13 cellular contexts compared by ENCODE assay signal in genomic region chr21:33396436-33396835, GRCh38. TPM values are rescaled to one million over a fixed set of nuclear protein-coding genes. Genes with fewer than 3 reads are reported as not detected.
DNase-seq lines count a peak whose midpoint lies in the region; ATAC-seq and TF ChIP-seq lines count a peak whose summit lies in the region.
"Had no signal": no experiment of that assay in that cellular context is flagged by ENCODE, and none has a peak within 500 bp of the region (broad histone marks: within the 10 kb centered on the region; RNA-seq: fewer than 3 reads in every experiment).

No MANE protein-coding gene starts in this region.

- H3K36me3 ChIP-seq in heart left ventricle (no peaks in the 10 kb centered on the region), neutrophil (no peaks in the 10 kb centered on the region), thyroid gland (no peaks in the 10 kb centered on the region)

- DNase-seq in heart left ventricle (no peak), cardiac septum (ENCODE audit: low spot score) (no peak), chondrocyte (ENCODE audit: low spot score) (no peak), thyroid gland (no peak), activated T-cell treated with anti-CD3 and anti-CD28 coated beads for 4 hours (no peak)
- no peak for DNase-seq in activated CD4-positive, CD25-positive, alpha-beta regulatory T cell treated with anti-CD3 and anti-CD28 coated beads, Interleukin-2, amount 50 U/mL, for 72 hours
- DNase-seq: Calu3; CD4-positive, CD25-positive, alpha-beta regulatory T cell; NCI-H2227 treated with DMSO at 0.1 percent for 48 hours; NK-92 treated with Interleukin-12 subunit alpha and Interleukin-12 subunit beta, amount 100 ng/mL, for 24 hours; OCI-M1 had no signal

- 72 to 89% (median 85%) methylated on average over 6 of the region's 6 CpGs for WGBS in heart left ventricle, 4 donors
- WGBS in thyroid gland, 2 donors, result 73 to 87% methylated on average over 6 of the region's 6 CpGs

- H3K27me3 ChIP-seq in heart left ventricle, result no peaks in the 10 kb centered on the region
- no peaks in the 10 kb centered on the region for H3K27me3 ChIP-seq in neutrophil
- no peaks in the 10 kb centered on the region for H3K27me3 ChIP-seq in thyroid gland

- TF ChIP-seq CTCF in heart left ventricle (IDR thresholded peaks at IDR 0.05) (no peak), chondrocyte (IDR thresholded peaks at IDR 0.05) (no peak), neutrophil (IDR thresholded peaks at IDR 0.05) (no peak), thyroid gland (IDR thresholded peaks at IDR 0.05) (no peak)

- no peaks in the 10 kb centered on the region for H3K9me3 ChIP-seq in heart left ventricle
- no peaks in the 10 kb centered on the region for H3K9me3 ChIP-seq in neutrophil
- H3K9me3 ChIP-seq in thyroid gland, result no peaks in the 10 kb centered on the region

- no peaks in the 10 kb centered on the region for H3K9me3 Mint-ChIP-seq in chondrocyte (ENCODE audit: low read depth)

- no peaks in the 10 kb centered on the region for H3K27me3 Mint-ChIP-seq in chondrocyte (ENCODE audit: low read depth)

- H3K4me1 ChIP-seq in heart left ventricle (peaks cover 0 to 85% (median 0%) of the 10 kb centered on the region in 12 donors), neutrophil (ENCODE audit: control insufficient read depth in 1 of 2, insufficient read depth in 1 of 2, low read depth in 1 of 2, low read length in 1 of 2) (peaks cover 100% of the 10 kb centered on the region in 2 experiments), thyroid gland (peaks cover 10 to 19% of the 10 kb centered on the region in 2 donors)

- peak overlapping the region in 7 of 12 donors; percentile 41 to 67 (median 63) for H3K27ac ChIP-seq in heart left ventricle
- peak overlapping the region; percentile 96 for H3K27ac ChIP-seq in neutrophil
- peak overlapping the region in 2 of 3 donors; percentile 8 to 46 for H3K27ac ChIP-seq in thyroid gland

- no peak for TF ChIP-seq POLR2A in heart left ventricle (IDR thresholded peaks at IDR 0.05)
- no peak for TF ChIP-seq POLR2A in thyroid gland (IDR thresholded peaks at IDR 0.05)

- H3K36me3 Mint-ChIP-seq in chondrocyte (ENCODE audit: low read depth), result no peaks in the 10 kb centered on the region

- H3K27ac Mint-ChIP-seq in chondrocyte (ENCODE audit: unreplicated experiment), result peak overlapping the region; percentile 94
- H3K27ac Mint-ChIP-seq: CD4-positive, CD25-positive, alpha-beta regulatory T cell had no signal

- no peak overlapping the region for H3K4me3 ChIP-seq in heart left ventricle
- H3K4me3 ChIP-seq in neutrophil (ENCODE audit: low read depth in 1 of 2, low read length in 1 of 2), result no peak overlapping the region
- no peak overlapping the region for H3K4me3 ChIP-seq in thyroid gland (replicated peaks in 1 of 3)

- ATAC-seq in heart left ventricle, result no peak
- ATAC-seq in HG02642 (IDR thresholded peaks at IDR 0.05; ENCODE audit: poor library complexity, unreplicated experiment), result no peak

- intact Hi-C loops in heart left ventricle (cut with DNase I) (no loop called here), cardiac septum (cut with DNase I) (no loop called here), thyroid gland (cut with DNase I) (no loop called here)

- H3K4me3 Mint-ChIP-seq in chondrocyte (ENCODE audit: unreplicated experiment), result no peak overlapping the region

- peaks cover 51% of the 10 kb centered on the region for H3K4me1 Mint-ChIP-seq in chondrocyte (ENCODE audit: low read depth)

RNA-seq across cellular contexts. Expression of gene IFNGR2, which starts 6.8 kb away (rescaled TPM):
- total RNA-seq in heart left ventricle, result 10 to 100 TPM; 25.1 to 83.3 (median 35.7) TPM
- polyA plus RNA-seq in heart left ventricle, result 10 to 100 TPM; 25.1 to 27.3 TPM
- 37.0 TPM for total RNA-seq in cardiac septum
- total RNA-seq in chondrocyte, result 58.1 to 58.4 TPM (median 58.3 TPM) in 3 replicates
- 100 to 1,000 TPM in 1 of 4 donors, 10 to 100 TPM in 3; 64.9 to 100 (median 79.0) TPM for total RNA-seq in thyroid gland

Comparison
In these comparisons a context has a peak if more than half of its experiments do, and no peak if none do; other contexts are left out.
1. H3K27ac ChIP-seq: peak in every context shown above with its lines; median percentile 96 in neutrophil; 63 in heart left ventricle; 27 in thyroid gland.